1 cellular context compared by ENCODE assay signal in the genomic region with DNA sequence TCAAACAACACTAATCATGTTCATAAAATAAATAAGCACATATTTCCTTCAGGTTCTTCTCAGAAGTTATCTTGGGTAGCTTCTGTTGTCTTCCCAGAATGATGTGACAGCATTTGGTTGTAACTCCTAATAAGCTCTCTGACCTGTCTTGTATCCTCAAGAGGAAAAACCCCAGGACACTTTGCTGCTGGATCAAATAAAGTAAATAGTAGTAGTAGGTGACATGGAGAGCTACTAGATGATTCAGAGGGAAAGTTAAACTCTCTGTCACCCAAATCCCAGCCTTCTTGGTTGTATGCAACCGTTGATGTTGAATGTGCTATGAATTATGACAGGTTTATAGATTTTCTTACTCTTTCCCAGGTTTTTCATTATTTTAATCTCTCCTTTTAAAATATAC.
TF ChIP-seq lines count a peak whose summit lies in the region.

No MANE protein-coding gene starts in this region.

TF ChIP-seq in HepG2, 621 proteins besides CTCF, POLR2A, EP300 and RAD21 (continued from another document):
- TF ChIP-seq ZHX1 (CRISPR knock-in tag; IDR thresholded peaks at IDR 0.05; ENCODE audit: low read depth) (no peak), ZNF703 (CRISPR knock-in tag; IDR thresholded peaks at IDR 0.05; ENCODE audit: borderline replicate concordance) (no peak), ZNF616 (CRISPR knock-in tag; IDR thresholded peaks at IDR 0.05; ENCODE audit: low read depth) (no peak), ZNF484 (CRISPR knock-in tag; IDR thresholded peaks at IDR 0.05; ENCODE audit: borderline replicate concordance, low read depth) (no peak), SIN3B (IDR thresholded peaks at IDR 0.05; ENCODE audit: low read length) (no peak), SRF (IDR thresholded peaks at IDR 0.05; ENCODE audit: low read depth, low read length) (no peak), CBFB (CRISPR knock-in tag; IDR thresholded peaks at IDR 0.05) (no peak), IRX3 (CRISPR knock-in tag; IDR thresholded peaks at IDR 0.05; ENCODE audit: borderline replicate concordance, low read depth) (no peak), ZIK1 (CRISPR knock-in tag; IDR thresholded peaks at IDR 0.05; ENCODE audit: borderline replicate concordance, low read depth) (no peak), ZNF672 (CRISPR knock-in tag; IDR thresholded peaks at IDR 0.05) (no peak), U2AF1 (optimal IDR thresholded peaks at IDR 0.05; ENCODE audit: low read depth, low read length) (no peak), KLF6 (CRISPR knock-in tag; IDR thresholded peaks at IDR 0.05) (no peak), LCORL (IDR thresholded peaks at IDR 0.05) (no peak), LCORL (CRISPR knock-in tag; IDR thresholded peaks at IDR 0.05) (no peak), HNF4G (IDR thresholded peaks at IDR 0.05; ENCODE audit: borderline replicate concordance, low read depth, low read length) (no peak), HNF4G (CRISPR knock-in tag; IDR thresholded peaks at IDR 0.05; ENCODE audit: borderline replicate concordance, low read depth) (no peak), HCFC1 (IDR thresholded peaks at IDR 0.05; ENCODE audit: low read depth, low read length) (no peak), NFYC (CRISPR knock-in tag; IDR thresholded peaks at IDR 0.05) (no peak)
- TF ChIP-seq, protein P1, sequence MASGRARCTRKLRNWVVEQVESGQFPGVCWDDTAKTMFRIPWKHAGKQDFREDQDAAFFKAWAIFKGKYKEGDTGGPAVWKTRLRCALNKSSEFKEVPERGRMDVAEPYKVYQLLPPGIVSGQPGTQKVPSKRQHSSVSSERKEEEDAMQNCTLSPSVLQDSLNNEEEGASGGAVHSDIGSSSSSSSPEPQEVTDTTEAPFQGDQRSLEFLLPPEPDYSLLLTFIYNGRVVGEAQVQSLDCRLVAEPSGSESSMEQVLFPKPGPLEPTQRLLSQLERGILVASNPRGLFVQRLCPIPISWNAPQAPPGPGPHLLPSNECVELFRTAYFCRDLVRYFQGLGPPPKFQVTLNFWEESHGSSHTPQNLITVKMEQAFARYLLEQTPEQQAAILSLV (CRISPR knock-in tag; IDR thresholded peaks at IDR 0.05; ENCODE audit: borderline replicate concordance): no peak
- TF ChIP-seq, protein P2, sequence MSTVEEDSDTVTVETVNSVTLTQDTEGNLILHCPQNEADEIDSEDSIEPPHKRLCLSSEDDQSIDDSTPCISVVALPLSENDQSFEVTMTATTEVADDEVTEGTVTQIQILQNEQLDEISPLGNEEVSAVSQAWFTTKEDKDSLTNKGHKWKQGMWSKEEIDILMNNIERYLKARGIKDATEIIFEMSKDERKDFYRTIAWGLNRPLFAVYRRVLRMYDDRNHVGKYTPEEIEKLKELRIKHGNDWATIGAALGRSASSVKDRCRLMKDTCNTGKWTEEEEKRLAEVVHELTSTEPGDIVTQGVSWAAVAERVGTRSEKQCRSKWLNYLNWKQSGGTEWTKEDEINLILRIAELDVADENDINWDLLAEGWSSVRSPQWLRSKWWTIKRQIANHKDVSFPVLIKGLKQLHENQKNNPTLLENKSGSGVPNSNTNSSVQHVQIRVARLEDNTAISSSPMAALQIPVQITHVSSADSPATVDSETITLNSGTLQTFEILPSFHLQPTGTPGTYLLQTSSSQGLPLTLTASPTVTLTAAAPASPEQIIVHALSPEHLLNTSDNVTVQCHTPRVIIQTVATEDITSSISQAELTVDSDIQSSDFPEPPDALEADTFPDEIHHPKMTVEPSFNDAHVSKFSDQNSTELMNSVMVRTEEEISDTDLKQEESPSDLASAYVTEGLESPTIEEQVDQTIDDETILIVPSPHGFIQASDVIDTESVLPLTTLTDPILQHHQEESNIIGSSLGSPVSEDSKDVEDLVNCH (CRISPR knock-in tag; IDR thresholded peaks at IDR 0.05): no peak
- TF ChIP-seq, protein P3, sequence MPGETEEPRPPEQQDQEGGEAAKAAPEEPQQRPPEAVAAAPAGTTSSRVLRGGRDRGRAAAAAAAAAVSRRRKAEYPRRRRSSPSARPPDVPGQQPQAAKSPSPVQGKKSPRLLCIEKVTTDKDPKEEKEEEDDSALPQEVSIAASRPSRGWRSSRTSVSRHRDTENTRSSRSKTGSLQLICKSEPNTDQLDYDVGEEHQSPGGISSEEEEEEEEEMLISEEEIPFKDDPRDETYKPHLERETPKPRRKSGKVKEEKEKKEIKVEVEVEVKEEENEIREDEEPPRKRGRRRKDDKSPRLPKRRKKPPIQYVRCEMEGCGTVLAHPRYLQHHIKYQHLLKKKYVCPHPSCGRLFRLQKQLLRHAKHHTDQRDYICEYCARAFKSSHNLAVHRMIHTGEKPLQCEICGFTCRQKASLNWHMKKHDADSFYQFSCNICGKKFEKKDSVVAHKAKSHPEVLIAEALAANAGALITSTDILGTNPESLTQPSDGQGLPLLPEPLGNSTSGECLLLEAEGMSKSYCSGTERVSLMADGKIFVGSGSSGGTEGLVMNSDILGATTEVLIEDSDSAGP (CRISPR knock-in tag; IDR thresholded peaks at IDR 0.05; ENCODE audit: borderline replicate concordance): no peak
